Comparison of ENCODE assay signal across 9 cellular contexts in the genomic region with DNA sequence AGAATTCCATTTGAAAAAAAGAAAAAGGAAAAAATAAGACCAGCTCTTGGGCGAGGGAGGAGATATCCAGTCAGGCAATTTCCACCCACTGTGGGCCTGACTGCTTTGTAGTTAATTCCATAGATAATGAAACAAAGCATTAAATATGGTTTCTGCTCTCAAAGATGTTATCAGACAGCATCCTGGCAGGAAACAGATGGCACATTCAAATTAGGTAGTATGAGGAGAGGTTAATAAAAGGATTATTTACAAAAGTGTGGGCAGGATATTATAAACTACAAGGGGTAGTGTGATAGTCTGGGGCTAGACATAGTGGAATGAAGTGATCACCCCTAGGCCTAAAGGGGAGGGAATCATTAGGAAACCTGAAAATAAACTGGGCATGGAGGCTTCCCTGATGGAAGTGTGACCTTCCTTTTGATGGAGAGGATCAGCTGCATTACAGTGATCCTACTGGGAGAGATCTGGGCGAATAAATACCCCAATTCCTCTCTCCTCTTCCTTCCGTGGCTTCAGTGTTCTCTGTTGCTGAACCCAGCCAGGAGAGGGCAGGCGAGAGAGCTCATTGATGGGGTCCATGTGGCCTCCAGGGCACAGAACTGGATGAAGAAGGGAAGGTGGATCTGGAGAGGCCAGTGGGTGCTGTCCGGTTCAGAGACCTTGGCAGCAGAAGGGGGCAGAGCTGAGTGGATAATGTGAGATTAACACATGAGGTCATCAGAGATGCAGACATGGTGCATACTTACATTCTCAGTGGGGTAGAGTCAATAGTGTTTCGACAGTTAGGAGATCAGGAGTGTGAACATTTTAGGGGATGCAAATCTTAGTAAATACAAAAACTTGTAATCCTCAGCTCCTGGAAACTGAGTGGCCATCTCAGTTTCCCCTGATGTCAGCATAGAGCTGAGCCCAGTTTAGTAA.
A peak's percentile ranks its signal among the peaks of the same experiment; 100 is the strongest.
DNase-seq lines count a peak whose midpoint lies in the region; ATAC-seq and TF ChIP-seq lines count a peak whose summit lies in the region.
"Had no signal": no experiment of that assay in that cellular context is flagged by ENCODE, and none has a peak within 500 bp of the region (broad histone marks: within the 10 kb centered on the region; RNA-seq: fewer than 3 reads in every experiment).

No MANE protein-coding gene starts in this region.

- no peaks in the 10 kb centered on the region for H3K36me3 Mint-ChIP-seq in brain
- H3K36me3 Mint-ChIP-seq: naive thymus-derived CD4-positive, alpha-beta T cell had no signal

- in situ Hi-C loops in G401 (cut with HindIII; ENCODE audit: low sequenced_read_pairs): no loop called here

- peak overlapping the region in 4 of 5 experiments; percentile 8 to 25 (median 18) for H3K27ac Mint-ChIP-seq in brain
- H3K27ac Mint-ChIP-seq: naive thymus-derived CD4-positive, alpha-beta T cell had no signal

- peak; percentile 40 to 56 for TF ChIP-seq CTCF in brain (conservative IDR thresholded peaks at IDR 0.05)

- H3K4me1 Mint-ChIP-seq in brain: peaks cover 31% of the 10 kb centered on the region

- ATAC-seq in GM21717 (IDR thresholded peaks at IDR 0.05; ENCODE audit: unreplicated experiment): peak; percentile 56
- no peak for ATAC-seq in HG02970 (IDR thresholded peaks at IDR 0.05; ENCODE audit: low FRiP score, unreplicated experiment)
- ATAC-seq in HG03108 (IDR thresholded peaks at IDR 0.05; ENCODE audit: unreplicated experiment): no peak
- ATAC-seq: naive thymus-derived CD4-positive, alpha-beta T cell had no signal

- DNase-seq in G401 (ENCODE audit: low spot score) (peak; percentile 5), NCI-H146 treated with DMSO at 0.1 percent for 48 hours (lab: John Stamatoyannopoulos, UW; ENCODE audit: unreplicated experiment) (peak; percentile 96), lung microvascular endothelial cell (ENCODE audit: low read depth in 2 of 2) (peak; percentile 7 to 77), NCI-H2107 treated with DMSO at 0.1 percent for 48 hours (lab: John Stamatoyannopoulos, UW; ENCODE audit: unreplicated experiment) (no peak)

- H3K4me3 Mint-ChIP-seq in brain: no peak overlapping the region
- H3K4me3 Mint-ChIP-seq: naive thymus-derived CD4-positive, alpha-beta T cell had no signal

- H3K9me3 Mint-ChIP-seq in brain: no peaks in the 10 kb centered on the region
- H3K9me3 Mint-ChIP-seq: naive thymus-derived CD4-positive, alpha-beta T cell had no signal

- H3K27me3 Mint-ChIP-seq in brain: no peaks in the 10 kb centered on the region
